11 cellular contexts compared by ENCODE assay signal in genomic region chr21:45365608-45366241, GRCh38. TPM values are rescaled to one million over a fixed set of nuclear protein-coding genes. Genes with fewer than 3 reads are reported as not detected.
DNase-seq lines count a peak whose midpoint lies in the region.
"Had no signal": no experiment of that assay in that cellular context is flagged by ENCODE, and none has a peak within 500 bp of the region (broad histone marks: within the 10 kb centered on the region; RNA-seq: fewer than 3 reads in every experiment).

No MANE protein-coding gene starts in this region.

- H3K9me3 ChIP-seq in iPS-20b (ENCODE audit: insufficient read depth, low read depth, low read length): no peaks in the 10 kb centered on the region
- H3K9me3 ChIP-seq in thymus (ENCODE audit: control insufficient read depth): no peaks in the 10 kb centered on the region
- H3K9me3 ChIP-seq: neutrophil had no signal

- peak overlapping the region; percentile 41; the same call in 1 of the 2 replicates for H3K9ac ChIP-seq in iPS-20b (ENCODE audit: low read depth, low read length)

- no peak overlapping the region for H3K27ac ChIP-seq in iPS-20b (ENCODE audit: low read length)
- H3K27ac ChIP-seq in thymus (ENCODE audit: low read depth): peak overlapping the region; percentile 64
- H3K27ac ChIP-seq: neutrophil had no signal

- H3K4me3 ChIP-seq in iPS-20b (ENCODE audit: low read length) (no peak overlapping the region), thymus (ENCODE audit: low read length) (no peak overlapping the region)

- no peaks in the 10 kb centered on the region for H3K36me3 ChIP-seq in iPS-20b (ENCODE audit: insufficient read depth, low read depth, low read length)
- no peaks in the 10 kb centered on the region for H3K36me3 ChIP-seq in thymus (ENCODE audit: control insufficient read depth, insufficient read depth)
- H3K36me3 ChIP-seq: neutrophil had no signal

- 92% methylated on average over 26 of the region's 26 CpGs for WGBS in thymus

- peaks cover 9% of the 10 kb centered on the region for H3K4me1 ChIP-seq in iPS-20b (ENCODE audit: insufficient read depth, low read length)
- H3K4me1 ChIP-seq in thymus (ENCODE audit: control insufficient read depth, insufficient read depth, low read length): no peaks in the 10 kb centered on the region

- DNase-seq in HCEC 1CT (peak; percentile 46), amniotic epithelial cell (ENCODE audit: low read depth) (peak; percentile 86), DMS79 treated with DMSO at 0.1 percent for 48 hours (lab: John Stamatoyannopoulos, UW) (no peak), DMS153 treated with DMSO at 0.1 percent for 48 hours (lab: John Stamatoyannopoulos, UW; ENCODE audit: unreplicated experiment) (no peak)
- no peak for DNase-seq in activated CD4-positive, alpha-beta T cell treated with anti-CD3 and anti-CD28 coated beads, Interleukin-2, amount 50 U/mL, for 1 hour
- no peak for DNase-seq in activated T-cell treated with anti-CD3 and anti-CD28 coated beads, Interleukin-2, amount 50 U/mL, for 1 hour
- DNase-seq: erythroblast; stimulated activated CD8-positive, alpha-beta memory T cell treated with anti-CD3 and anti-CD28 coated beads, Interleukin-4, amount 100 ng/mL, for 48 hours had no signal

- H3K27me3 ChIP-seq in iPS-20b (ENCODE audit: insufficient read depth, low read length) (no peaks in the 10 kb centered on the region), thymus (ENCODE audit: control insufficient read depth, insufficient read depth) (no peaks in the 10 kb centered on the region)

RNA-seq across cellular contexts. Expression of gene COL18A1, which starts 39.2 kb away (rescaled TPM):
- polyA plus RNA-seq in thymus: 58.6 TPM

Comparison
In these comparisons a context has a peak if more than half of its experiments do, and no peak if none do; other contexts are left out.
1. DNase-seq: peak in HCEC 1CT (single experiment) and amniotic epithelial cell (single experiment); none in activated CD4-positive, alpha-beta T cell treated with anti-CD3 and anti-CD28 coated beads, Interleukin-2, amount 50 U/mL, for 1 hour (single experiment), DMS79 treated with DMSO at 0.1 percent for 48 hours (single experiment), activated T-cell treated with anti-CD3 and anti-CD28 coated beads, Interleukin-2, amount 50 U/mL, for 1 hour (single experiment) and DMS153 treated with DMSO at 0.1 percent for 48 hours (single experiment).